ENCODE assay signal across 8 cellular contexts in genomic region chr22:40499187-40499753, GRCh38.
DNase-seq lines count a peak whose midpoint lies in the region; ATAC-seq and TF ChIP-seq lines count a peak whose summit lies in the region.

No MANE protein-coding gene starts in this region.

- H3K4me3 ChIP-seq in ACC112 (ENCODE audit: low read depth, low read length) (peak overlapping the region; percentile 29), WERI-Rb-1 (ENCODE audit: low read depth, low read length) (no peak overlapping the region)

- peaks cover 15% of the 10 kb centered on the region for H3K4me1 ChIP-seq in ACC112 (ENCODE audit: control insufficient read depth, insufficient read depth, low read length, unreplicated experiment)
- H3K4me1 ChIP-seq in foreskin keratinocyte, result peaks cover 22% of the 10 kb centered on the region

- DNase-seq in HCEC 1CT (peak; percentile 96), foreskin keratinocyte (peak; percentile 89 to 90), smooth muscle cell of the brain vasculature (ENCODE audit: low read depth, low spot score) (peak; percentile 41), COLO668 (lab: John Stamatoyannopoulos, UW; ENCODE audit: unreplicated experiment) (no peak), WERI-Rb-1 (no peak)
- DNase-seq in T-helper 2 cell treated with Interferon-gamma antibody and Interleukin-4, amounts not matched to agents 5 μg/mL and 100 μg/mL, for 36 hours (ENCODE audit: low spot score), result peak; percentile 38
- DNase-seq in activated effector memory CD4-positive, alpha-beta T cell treated with anti-CD3 and anti-CD28 coated beads, Interleukin-2, amount 50 U/mL, for 16 hours, result no peak

- no peaks in the 10 kb centered on the region for H3K9me3 ChIP-seq in WERI-Rb-1 (ENCODE audit: severe bottlenecking)

- H3K36me3 Mint-ChIP-seq in T-helper 2 cell treated with Interferon-gamma antibody and Interleukin-4, amounts not matched to agents 5 μg/mL and 100 μg/mL, for 36 hours (ENCODE audit: low read depth), result peaks cover 9% of the 10 kb centered on the region

- H3K27me3 Mint-ChIP-seq in T-helper 2 cell treated with Interferon-gamma antibody and Interleukin-4, amounts not matched to agents 5 μg/mL and 100 μg/mL, for 36 hours (ENCODE audit: low read depth), result no peaks in the 10 kb centered on the region

- H3K27ac ChIP-seq in ACC112 (ENCODE audit: low read depth, low read length) (peak overlapping the region; percentile 99), foreskin keratinocyte (peak overlapping the region; percentile 54), WERI-Rb-1 (no peak overlapping the region)

- no peaks in the 10 kb centered on the region for H3K9me3 Mint-ChIP-seq in T-helper 2 cell treated with Interferon-gamma antibody and Interleukin-4, amounts not matched to agents 5 μg/mL and 100 μg/mL, for 36 hours

- H3K4me3 Mint-ChIP-seq in T-helper 2 cell treated with Interferon-gamma antibody and Interleukin-4, amounts not matched to agents 5 μg/mL and 100 μg/mL, for 36 hours, result peak overlapping the region; percentile 12

- H2AFZ ChIP-seq in ACC112 (ENCODE audit: low read length, unreplicated experiment), result no peak overlapping the region

- no peaks in the 10 kb centered on the region for H3K36me3 ChIP-seq in ACC112 (ENCODE audit: insufficient read depth, low read length)
- H3K36me3 ChIP-seq in WERI-Rb-1, result no peaks in the 10 kb centered on the region

- H3K27me3 ChIP-seq in ACC112 (ENCODE audit: insufficient read depth, low read length), result no peaks in the 10 kb centered on the region
- no peaks in the 10 kb centered on the region for H3K27me3 ChIP-seq in foreskin keratinocyte
- no peaks in the 10 kb centered on the region for H3K27me3 ChIP-seq in WERI-Rb-1 (ENCODE audit: insufficient read depth, low read depth, severe bottlenecking)

- TF ChIP-seq CTCF in foreskin keratinocyte (conservative IDR thresholded peaks at IDR 0.05) (no peak), WERI-Rb-1 (IDR thresholded peaks at IDR 0.05; ENCODE audit: low read depth, low read length) (no peak)

- H3K79me2 ChIP-seq in ACC112 (ENCODE audit: control insufficient read depth, insufficient read depth, low read length, unreplicated experiment), result peaks cover 5% of the 10 kb centered on the region

- H3K4me1 Mint-ChIP-seq in T-helper 2 cell treated with Interferon-gamma antibody and Interleukin-4, amounts not matched to agents 5 μg/mL and 100 μg/mL, for 36 hours (ENCODE audit: low read depth), result peaks cover 20% of the 10 kb centered on the region

- peak; percentile 77 for ATAC-seq in foreskin keratinocyte

- peak overlapping the region; percentile 58 for H3K27ac Mint-ChIP-seq in T-helper 2 cell treated with Interferon-gamma antibody and Interleukin-4, amounts not matched to agents 5 μg/mL and 100 μg/mL, for 36 hours

Comparison
In these comparisons a context has a peak if more than half of its experiments do, and no peak if none do; other contexts are left out.
1. DNase-seq: peak in HCEC 1CT (single experiment), T-helper 2 cell treated with Interferon-gamma antibody and Interleukin-4, amounts not matched to agents 5 μg/mL and 100 μg/mL, for 36 hours (single experiment), foreskin keratinocyte (2 of 2) and smooth muscle cell of the brain vasculature (single experiment); none in COLO668 (single experiment), activated effector memory CD4-positive, alpha-beta T cell treated with anti-CD3 and anti-CD28 coated beads, Interleukin-2, amount 50 U/mL, for 16 hours (single experiment) and WERI-Rb-1 (single experiment).